ENCODE assay signal across 9 cellular contexts in genomic region chr11:16001899-16002426, GRCh38.
DNase-seq lines count a peak whose midpoint lies in the region; ATAC-seq and TF ChIP-seq lines count a peak whose summit lies in the region.
"Had no signal": no experiment of that assay in that cellular context is flagged by ENCODE, and none has a peak within 500 bp of the region (broad histone marks: within the 10 kb centered on the region; RNA-seq: fewer than 3 reads in every experiment).

No MANE protein-coding gene starts in this region.

- no peaks in the 10 kb centered on the region for H3K9me3 ChIP-seq in Caco-2
- H3K9me3 ChIP-seq in left ventricle myocardium inferior (replicated peaks): no peaks in the 10 kb centered on the region
- H3K9me3 ChIP-seq: thoracic aorta had no signal

- H3K36me3 ChIP-seq in Caco-2 (ENCODE audit: control insufficient read depth, insufficient read depth, low read length) (no peaks in the 10 kb centered on the region), left ventricle myocardium inferior (no peaks in the 10 kb centered on the region)
- H3K36me3 ChIP-seq: thoracic aorta had no signal

- H3K9me3 Mint-ChIP-seq in Caco-2 (ENCODE audit: unreplicated experiment): no peaks in the 10 kb centered on the region
- peaks cover 0 to 9% (median 0%) of the 10 kb centered on the region in 3 donors for H3K9me3 Mint-ChIP-seq in T-cell
- no peaks in the 10 kb centered on the region for H3K9me3 Mint-ChIP-seq in naive thymus-derived CD8-positive, alpha-beta T cell

- H3K36me3 Mint-ChIP-seq in Caco-2 (ENCODE audit: insufficient read depth, unreplicated experiment): no peaks in the 10 kb centered on the region
- no peaks in the 10 kb centered on the region for H3K36me3 Mint-ChIP-seq in T-cell
- no peaks in the 10 kb centered on the region for H3K36me3 Mint-ChIP-seq in naive thymus-derived CD8-positive, alpha-beta T cell

- DNase-seq in Caco-2: peak; percentile 71 to 76
- DNase-seq in LoVo (ENCODE audit: low spot score): peak; percentile 10
- peak; percentile 65 for DNase-seq in SHP77 treated with DMSO at 0.1 percent for 48 hours (lab: John Stamatoyannopoulos, UW)
- DNase-seq in left ventricle myocardium inferior: no peak
- no peak for DNase-seq in posterior vena cava (ENCODE audit: low spot score)
- DNase-seq in stimulated activated naive CD4-positive, alpha-beta T cell (lab: John Stamatoyannopoulos, UW): no peak
- no peak for DNase-seq in T-cell
- DNase-seq in naive thymus-derived CD8-positive, alpha-beta T cell: no peak

- H3K4me3 Mint-ChIP-seq in Caco-2 (ENCODE audit: unreplicated experiment): peak overlapping the region; percentile 48
- no peak overlapping the region for H3K4me3 Mint-ChIP-seq in T-cell
- H3K4me3 Mint-ChIP-seq in naive thymus-derived CD8-positive, alpha-beta T cell: no peak overlapping the region

- TF ChIP-seq CTCF in Caco-2 (IDR thresholded peaks at IDR 0.05; ENCODE audit: insufficient read depth in 1 of 2, low read depth in 1 of 2, low read length in 1 of 2, severe bottlenecking in 1 of 2, unreplicated experiment in 1 of 2): no peak
- TF ChIP-seq CTCF in left ventricle myocardium inferior (IDR thresholded peaks at IDR 0.05; ENCODE audit: borderline replicate concordance): no peak

- peak overlapping the region; percentile 57 for H3K27ac ChIP-seq in left ventricle myocardium inferior (replicated peaks)
- H3K27ac ChIP-seq: thoracic aorta had no signal

- H3K4me1 Mint-ChIP-seq in Caco-2 (ENCODE audit: low read depth, unreplicated experiment) (peaks cover 22% of the 10 kb centered on the region), T-cell (peaks cover 0 to 2% (median 0%) of the 10 kb centered on the region in 3 donors)
- no peaks in the 10 kb centered on the region for H3K4me1 Mint-ChIP-seq in naive thymus-derived CD8-positive, alpha-beta T cell

- CTCF ChIA-PET in Caco-2 (lab: Charles Lee): no interaction called here
- CTCF ChIA-PET in T-cell (lab: Charles Lee): no interaction called here

- H3K27me3 Mint-ChIP-seq in Caco-2 (ENCODE audit: insufficient read depth, unreplicated experiment) (no peaks in the 10 kb centered on the region), T-cell (no peaks in the 10 kb centered on the region)
- H3K27me3 Mint-ChIP-seq in naive thymus-derived CD8-positive, alpha-beta T cell: peaks cover 0 to 5% (median 0%) of the 10 kb centered on the region in 5 donors

- no peak for ATAC-seq in T-cell (replicated peaks in 1 of 4)
- ATAC-seq in naive thymus-derived CD8-positive, alpha-beta T cell: no peak

- intact Hi-C loops in Caco-2 (cut with micrococcal nuclease; ENCODE audit: unreplicated experiment): loop anchor here (5.0 kb wide), 2 partner anchors 95 to 610 kb away; no protein-coding TSS in a partner anchor
- intact Hi-C loops in left ventricle myocardium inferior (cut with micrococcal nuclease): no loop called here
- intact Hi-C loops in posterior vena cava (cut with DNase I): no loop called here

- POLR2A ChIA-PET in Caco-2 (lab: Charles Lee): interaction anchor here (0.6 kb wide), 1 partner anchor 106 kb away, joined by 6 read pairs; no protein-coding TSS in a partner anchor
- POLR2A ChIA-PET in T-cell (lab: Charles Lee): no interaction called here
- POLR2A ChIA-PET in naive thymus-derived CD8-positive, alpha-beta T cell (lab: Charles Lee): no interaction called here

- H3K4me3 ChIP-seq in Caco-2 (ENCODE audit: low read depth, low read length) (peak overlapping the region; percentile 14), left ventricle myocardium inferior (no peak overlapping the region)
- H3K4me3 ChIP-seq: thoracic aorta had no signal

- H3K27ac Mint-ChIP-seq in Caco-2 (ENCODE audit: unreplicated experiment) (peak overlapping the region; percentile 48), T-cell (no peak overlapping the region)
- H3K27ac Mint-ChIP-seq in naive thymus-derived CD8-positive, alpha-beta T cell: no peak overlapping the region

- H3K4me1 ChIP-seq in Caco-2 (peaks cover 21% of the 10 kb centered on the region), left ventricle myocardium inferior (peaks cover 23% of the 10 kb centered on the region)

- no peaks in the 10 kb centered on the region for H3K27me3 ChIP-seq in Caco-2 (replicated peaks; ENCODE audit: control insufficient read depth, insufficient read depth, low read length)
- H3K27me3 ChIP-seq in left ventricle myocardium inferior (ENCODE audit: low read depth): no peaks in the 10 kb centered on the region

- no TSS peak for BruUV-seq in Caco-2 (replicated peaks; lab: Mats Ljungman, UMichigan)

Comparison
In these comparisons a context has a peak if more than half of its experiments do, and no peak if none do; other contexts are left out.
1. DNase-seq: peak in Caco-2 (2 of 2), LoVo (single experiment) and SHP77 treated with DMSO at 0.1 percent for 48 hours (single experiment); none in left ventricle myocardium inferior (single experiment), posterior vena cava (single experiment), stimulated activated naive CD4-positive, alpha-beta T cell (0 of 6), T-cell (0 of 34) and naive thymus-derived CD8-positive, alpha-beta T cell (0 of 10).